ENCODE assay signal across 35 cellular contexts in genomic region chr4:178955614-178956013, GRCh38.
"Had no signal": no experiment of that assay in that cellular context is flagged by ENCODE, and none has a peak within 500 bp of the region (broad histone marks: within the 10 kb centered on the region; RNA-seq: fewer than 3 reads in every experiment).

No MANE protein-coding gene starts in this region.

- DNase-seq: Kasumi-1, MG63, MM.1S, MV-4-11, NCI-H1048, NCI-H1092, NCI-H1092 treated with DMSO at 0.1 percent for 48 hours, NCI-H1105, NCI-H1105 treated with DMSO at 0.1 percent for 48 hours, NCI-H1417, NCI-H1417 treated with DMSO at 0.1 percent for 48 hours, NCI-H1436, NCI-H1436 treated with DMSO at 0.1 percent for 48 hours, NCI-H146, NCI-H1694, NCI-H1694 treated with DMSO at 0.1 percent for 48 hours, NCI-H187, NCI-H187 treated with DMSO at 0.1 percent for 48 hours, NCI-H1930, NCI-H2029, NCI-H2029 treated with DMSO at 0.1 percent for 48 hours, NCI-H2081, NCI-H2081 treated with DMSO at 0.1 percent for 48 hours, NCI-H2107, NCI-H2171, NCI-H2171 treated with DMSO at 0.1 percent for 48 hours, NCI-H2227 treated with DMSO at 0.1 percent for 48 hours, NCI-H226, NCI-H345, NCI-H446, NCI-H446 treated with DMSO at 0.1 percent for 48 hours, NCI-H510A, NCI-H510A treated with DMSO at 0.1 percent for 48 hours, NCI-H524, NCI-H524 treated with DMSO at 0.1 percent for 48 hours had no signal

- H3K9me3 ChIP-seq: MG63 had no signal

- H3K36me3 ChIP-seq: MG63 had no signal

- H3K27me3 ChIP-seq: MG63 had no signal

- H3K4me3 ChIP-seq: MG63 had no signal
